1 cellular context compared by ENCODE assay signal in genomic region chr2:19321946-19322345, GRCh38.
TF ChIP-seq lines count a peak whose summit lies in the region.

No MANE protein-coding gene starts in this region.

TF ChIP-seq in HepG2, 621 proteins besides CTCF, POLR2A, EP300 and RAD21 (continued from another document):
- TF ChIP-seq TRAFD1 (CRISPR knock-in tag; IDR thresholded peaks at IDR 0.05; ENCODE audit: borderline replicate concordance) (no peak), ZNF549 (CRISPR knock-in tag; IDR thresholded peaks at IDR 0.05) (no peak), KAT8 (CRISPR knock-in tag; IDR thresholded peaks at IDR 0.05) (no peak), ZBTB34 (CRISPR knock-in tag; IDR thresholded peaks at IDR 0.05) (no peak), HIVEP1 (CRISPR knock-in tag; IDR thresholded peaks at IDR 0.05) (no peak), ZNF335 (CRISPR knock-in tag; IDR thresholded peaks at IDR 0.05) (no peak), ZNF333 (CRISPR knock-in tag; IDR thresholded peaks at IDR 0.05; ENCODE audit: borderline replicate concordance) (no peak), FOXK1 (CRISPR knock-in tag; IDR thresholded peaks at IDR 0.05; ENCODE audit: borderline replicate concordance, low read depth) (no peak)
